ENCODE assay signal across 16 cellular contexts in the genomic region with DNA sequence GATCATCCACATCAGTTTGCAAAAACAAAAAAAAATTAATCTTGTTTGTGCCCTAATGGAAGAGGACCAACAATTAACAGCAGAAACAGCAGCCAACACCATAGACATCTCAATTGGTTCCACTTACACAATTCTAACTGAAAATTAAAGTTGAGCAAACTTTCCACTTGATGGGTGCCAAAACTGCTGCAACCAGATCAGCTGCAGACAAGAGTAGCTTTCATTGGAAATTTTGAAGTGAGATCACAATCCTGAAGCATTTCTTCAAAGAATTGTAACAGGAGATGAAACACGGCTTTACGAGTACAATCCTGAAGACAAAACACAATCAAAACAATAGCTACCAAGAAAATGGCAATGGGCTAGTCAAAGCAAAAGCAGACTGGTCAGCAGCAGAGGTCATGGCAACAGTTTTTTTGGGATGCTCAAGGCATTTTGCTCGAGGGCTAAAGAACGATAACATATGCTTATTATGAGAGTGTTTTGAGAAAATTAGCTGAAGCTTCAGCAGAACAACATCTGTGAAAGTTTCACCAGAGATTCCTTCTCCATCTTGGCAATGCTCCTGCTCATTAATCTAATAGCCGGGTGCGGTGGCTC. TPM values are rescaled to one million over a fixed set of nuclear protein-coding genes. Genes with fewer than 3 reads are reported as not detected.
DNase-seq lines count a peak whose midpoint lies in the region; ATAC-seq and TF ChIP-seq lines count a peak whose summit lies in the region.
"Had no signal": no experiment of that assay in that cellular context is flagged by ENCODE, and none has a peak within 500 bp of the region (broad histone marks: within the 10 kb centered on the region; RNA-seq: fewer than 3 reads in every experiment).

No MANE protein-coding gene starts in this region.

- TF ChIP-seq POLR2A in gastrocnemius medialis (IDR thresholded peaks at IDR 0.05): no peak

- no peak overlapping the region for H3K9ac ChIP-seq in adipocyte (ENCODE audit: low read length)

- peak; percentile 30 for DNase-seq in GM04503 (ENCODE audit: low read depth)
- no peak for DNase-seq in adipocyte (ENCODE audit: low read depth)
- no peak for DNase-seq in lower lobe of right lung
- DNase-seq in glomerular visceral epithelial cell (ENCODE audit: extremely low spot score): no peak
- DNase-seq in gastrocnemius medialis: no peak
- no peak for DNase-seq in hepatic stellate cell (ENCODE audit: low spot score)
- DNase-seq: BE2C; Calu3; CD8-positive, alpha-beta T cell; KBM-7; NCI-H1048; NCI-H1436; NCI-H1930; NCI-H226; NCI-H524 treated with DMSO at 0.1 percent for 48 hours had no signal

- intact Hi-C loops in lower lobe of right lung (cut with DNase I): no loop called here
- intact Hi-C loops in gastrocnemius medialis (cut with DNase I; ENCODE audit: low total_unique reads): no loop called here

- H3K36me3 ChIP-seq in ACC112 (ENCODE audit: insufficient read depth, low read length) (no peaks in the 10 kb centered on the region), adipocyte (ENCODE audit: control insufficient read depth, insufficient read depth, low read length, severe bottlenecking) (no peaks in the 10 kb centered on the region), lower lobe of right lung (no peaks in the 10 kb centered on the region), gastrocnemius medialis (no peaks in the 10 kb centered on the region)
- H3K36me3 ChIP-seq: BE2C had no signal

- H3K9me3 ChIP-seq in adipocyte (ENCODE audit: control insufficient read depth, low read length) (no peaks in the 10 kb centered on the region), lower lobe of right lung (no peaks in the 10 kb centered on the region), gastrocnemius medialis (no peaks in the 10 kb centered on the region)
- H3K9me3 ChIP-seq: BE2C had no signal

- H3K27ac ChIP-seq in ACC112 (ENCODE audit: low read depth, low read length) (no peak overlapping the region), lower lobe of right lung (peak overlapping the region; percentile 31), gastrocnemius medialis (no peak overlapping the region)

- H3K27me3 ChIP-seq in ACC112 (ENCODE audit: insufficient read depth, low read length) (no peaks in the 10 kb centered on the region), adipocyte (replicated peaks; ENCODE audit: control insufficient read depth, insufficient read depth, low read length) (no peaks in the 10 kb centered on the region), lower lobe of right lung (ENCODE audit: low read depth) (no peaks in the 10 kb centered on the region), gastrocnemius medialis (no peaks in the 10 kb centered on the region)
- H3K27me3 ChIP-seq: BE2C had no signal

- no peak for TF ChIP-seq CTCF in lower lobe of right lung (IDR thresholded peaks at IDR 0.05)
- TF ChIP-seq CTCF in gastrocnemius medialis (IDR thresholded peaks at IDR 0.05 in 4 of 5, conservative IDR thresholded peaks at IDR 0.05 in 1 of 5): no peak

- H3K4me1 ChIP-seq in ACC112 (ENCODE audit: control insufficient read depth, insufficient read depth, low read length, unreplicated experiment): peaks cover 5% of the 10 kb centered on the region
- peaks cover 15% of the 10 kb centered on the region for H3K4me1 ChIP-seq in adipocyte (ENCODE audit: control insufficient read depth, insufficient read depth, low read length)
- peaks cover 3% of the 10 kb centered on the region for H3K4me1 ChIP-seq in lower lobe of right lung
- H3K4me1 ChIP-seq in gastrocnemius medialis: peaks cover 0 to 8% of the 10 kb centered on the region in 2 donors
- H3K4me1 ChIP-seq: BE2C had no signal

- peak overlapping the region; percentile 5 for H2AFZ ChIP-seq in ACC112 (ENCODE audit: low read length, unreplicated experiment)

- in situ Hi-C loops in gastrocnemius medialis (cut with MboI; ENCODE audit: low sequenced_read_pairs in 4 of 4): loop anchor here in 3 of 4 donors (25.0 kb wide), 1 partner anchor 238 kb away; the partner anchor contains the start of gene TCERG1 (in 3 of the 3)

- H3K4me3 ChIP-seq in ACC112 (ENCODE audit: low read depth, low read length): no peak overlapping the region
- H3K4me3 ChIP-seq in adipocyte (ENCODE audit: low read length): peak overlapping the region; percentile 59
- no peak overlapping the region for H3K4me3 ChIP-seq in lower lobe of right lung
- no peak overlapping the region for H3K4me3 ChIP-seq in gastrocnemius medialis

- H3K79me2 ChIP-seq in ACC112 (ENCODE audit: control insufficient read depth, insufficient read depth, low read length, unreplicated experiment): peaks cover 9% of the 10 kb centered on the region

- ATAC-seq in lower lobe of right lung: no peak
- no peak for ATAC-seq in gastrocnemius medialis
- ATAC-seq: CD8-positive, alpha-beta T cell had no signal

RNA-seq across cellular contexts. Expression of gene RBM27, which starts 4.1 kb away (rescaled TPM):
- 17.0 TPM for total RNA-seq in lower lobe of right lung
- 10 to 100 TPM; 13.4 to 15.4 (median 13.9) TPM for total RNA-seq in gastrocnemius medialis

RNA-seq across cellular contexts. Expression of gene LARS1, which starts 16.9 kb away (rescaled TPM):
- total RNA-seq in lower lobe of right lung (92.7 TPM), gastrocnemius medialis (10 to 100 TPM; 77.0 to 83.1 (median 81.9) TPM)
